In genomic region chrX:6313356-6313755, GRCh38 we compare ENCODE assay signal across 1 cellular context.
TF ChIP-seq lines count a peak whose summit lies in the region.

No MANE protein-coding gene starts in this region.

TF ChIP-seq in SK-N-SH treated with all-trans-retinoic acid at 6 μM for 48 hours, 23 proteins besides CTCF, POLR2A, EP300 and RAD21 (continued from another document):
- no peak for TF ChIP-seq CREB5 (CRISPR knock-in tag; IDR thresholded peaks at IDR 0.05; ENCODE audit: low read depth)
